ENCODE assay signal across 8 cellular contexts in genomic region chr6:89828988-89829590, GRCh38. TPM values are rescaled to one million over a fixed set of nuclear protein-coding genes. Genes with fewer than 3 reads are reported as not detected.
DNase-seq lines count a peak whose midpoint lies in the region; ATAC-seq and TF ChIP-seq lines count a peak whose summit lies in the region.

No MANE protein-coding gene starts in this region.

- ATAC-seq in GM19455 (IDR thresholded peaks at IDR 0.05; ENCODE audit: unreplicated experiment) = peak; percentile 26
- peak; percentile 35 for ATAC-seq in HG03439 (IDR thresholded peaks at IDR 0.05; ENCODE audit: unreplicated experiment)
- peak; percentile 53 for ATAC-seq in RWPE2 (ENCODE audit: low read depth)

- no peaks in the 10 kb centered on the region for H3K9me3 ChIP-seq in RWPE2 (ENCODE audit: severe bottlenecking)
- H3K9me3 ChIP-seq in mononuclear cell (ENCODE audit: low read depth, low read length) = no peaks in the 10 kb centered on the region
- no peaks in the 10 kb centered on the region for H3K9me3 ChIP-seq in vagina

- peak; percentile 74 for DNase-seq in DMS53 (lab: John Stamatoyannopoulos, UW)
- DNase-seq in RWPE2 (ENCODE audit: low spot score) = no peak
- no peak for DNase-seq in vagina (ENCODE audit: extremely low spot score in 2 of 2)
- no peak for DNase-seq in NCI-H1930 (lab: John Stamatoyannopoulos, UW)

- intact Hi-C loops in dendritic cell treated with granulocyte-macrophage colony-stimulating factor and Interleukin-4, amounts not matched to agents 40 ng/mL and 50 ng/mL, for 4 days (cut with micrococcal nuclease) = loop anchor here (1.0 to 5.0 kb wide), 3 partner anchors 10 to 758 kb away; partner anchors contain the start of genes MAP3K7 and MDN1
- intact Hi-C loops in vagina (cut with DNase I) = no loop called here

- no peaks in the 10 kb centered on the region for H3K27me3 Mint-ChIP-seq in dendritic cell treated with granulocyte-macrophage colony-stimulating factor and Interleukin-4, amounts not matched to agents 40 ng/mL and 50 ng/mL, for 4 days

- no peak for TF ChIP-seq CTCF in RWPE2 (IDR thresholded peaks at IDR 0.05; ENCODE audit: poor library complexity, severe bottlenecking)
- no peak for TF ChIP-seq CTCF in vagina (IDR thresholded peaks at IDR 0.05)

- H3K27me3 ChIP-seq in RWPE2 (ENCODE audit: insufficient read depth, poor library complexity, severe bottlenecking) (no peaks in the 10 kb centered on the region), mononuclear cell (ENCODE audit: insufficient read depth, low read length) (no peaks in the 10 kb centered on the region), vagina (no peaks in the 10 kb centered on the region)

- H3K27ac Mint-ChIP-seq in dendritic cell treated with granulocyte-macrophage colony-stimulating factor and Interleukin-4, amounts not matched to agents 40 ng/mL and 50 ng/mL, for 4 days = peak overlapping the region; percentile 92

- no peaks in the 10 kb centered on the region for H3K9me3 Mint-ChIP-seq in dendritic cell treated with granulocyte-macrophage colony-stimulating factor and Interleukin-4, amounts not matched to agents 40 ng/mL and 50 ng/mL, for 4 days

- H3K36me3 ChIP-seq in RWPE2 (ENCODE audit: low read depth) = peaks cover 35% of the 10 kb centered on the region
- H3K36me3 ChIP-seq in vagina = no peaks in the 10 kb centered on the region

- H3K4me3 ChIP-seq in RWPE2 (ENCODE audit: severe bottlenecking) (peak overlapping the region; percentile 97), mononuclear cell (ENCODE audit: low read length) (peak overlapping the region; percentile 96), vagina (peak overlapping the region; percentile 80 to 97)

- H3K4me1 Mint-ChIP-seq in dendritic cell treated with granulocyte-macrophage colony-stimulating factor and Interleukin-4, amounts not matched to agents 40 ng/mL and 50 ng/mL, for 4 days (ENCODE audit: low read depth) = peaks cover 20% of the 10 kb centered on the region

- H3K27ac ChIP-seq in RWPE2 (ENCODE audit: poor library complexity, severe bottlenecking) (peak overlapping the region; percentile 53), vagina (peak overlapping the region; percentile 76)

- peaks cover 38% of the 10 kb centered on the region for H3K36me3 Mint-ChIP-seq in dendritic cell treated with granulocyte-macrophage colony-stimulating factor and Interleukin-4, amounts not matched to agents 40 ng/mL and 50 ng/mL, for 4 days (ENCODE audit: low read depth)

- peak overlapping the region; percentile 93 for H3K4me3 Mint-ChIP-seq in dendritic cell treated with granulocyte-macrophage colony-stimulating factor and Interleukin-4, amounts not matched to agents 40 ng/mL and 50 ng/mL, for 4 days

- no peak for TF ChIP-seq POLR2A in vagina (IDR thresholded peaks at IDR 0.05)

- peaks cover 5% of the 10 kb centered on the region for H3K4me1 ChIP-seq in RWPE2 (ENCODE audit: insufficient read depth, poor library complexity, severe bottlenecking)
- H3K4me1 ChIP-seq in mononuclear cell (ENCODE audit: insufficient read depth, low read length) = peaks cover 20% of the 10 kb centered on the region
- peaks cover 15% of the 10 kb centered on the region for H3K4me1 ChIP-seq in vagina

RNA-seq across cellular contexts. Expression of gene CASP8AP2, which starts 0.6 kb away (rescaled TPM):
- 16.7 TPM for total RNA-seq in mononuclear cell
- 21.9 TPM for total RNA-seq in vagina

RNA-seq across cellular contexts. Expression of gene MDN1, which starts 9.5 kb away (rescaled TPM):
- 30.7 TPM for total RNA-seq in mononuclear cell
- 23.8 TPM for total RNA-seq in vagina
